31 cellular contexts compared by ENCODE assay signal in the genomic region with DNA sequence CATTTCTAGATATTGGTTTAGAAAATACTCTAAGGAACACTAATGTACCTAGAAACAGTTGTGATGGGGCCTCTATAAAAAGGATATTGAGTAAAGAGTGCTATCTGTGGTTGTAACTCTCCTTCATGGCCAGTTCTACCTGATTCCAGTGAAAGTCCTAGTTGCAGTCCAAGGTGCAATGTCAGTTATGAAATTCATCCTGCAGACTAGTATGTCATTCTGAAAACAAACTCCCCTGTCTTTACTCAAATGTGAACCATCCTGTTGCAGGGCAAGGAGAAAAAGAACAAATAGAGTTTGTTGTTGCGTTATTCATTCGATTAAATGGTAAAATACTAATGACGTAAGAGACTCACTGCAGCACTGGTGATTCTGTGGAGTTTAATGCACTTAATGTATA.
"Had no signal": no experiment of that assay in that cellular context is flagged by ENCODE, and none has a peak within 500 bp of the region (broad histone marks: within the 10 kb centered on the region; RNA-seq: fewer than 3 reads in every experiment).

No MANE protein-coding gene starts in this region.

- H3K4me3 ChIP-seq: heart right ventricle, left lung, lung, pancreas, prostate gland, sigmoid colon, smooth muscle cell, transverse colon, upper lobe of left lung, vagina had no signal

- H3K36me3 Mint-ChIP-seq: natural killer cell had no signal

- ATAC-seq: heart right ventricle; left lung; natural killer cell; pancreas; stimulated activated memory B cell treated with anti-CD40 and anti-IgM and Interleukin-4, amounts not matched to agents 10 μg/mL and 1 μg/mL and 100 μg/mL, for 72 hours; stimulated activated naive CD8-positive, alpha-beta T cell treated with anti-CD3 and anti-CD28 coated beads, Interleukin-15, amount 100 ng/mL, for 72 hours had no signal

- DNase-seq: heart right ventricle; hippocampal formation; kidney glomerular epithelial cell; left cardiac atrium; left lung; mesendoderm; naive B cell; natural killer cell; nephron progenitor cell; nucleus accumbens; pancreas; posterior cingulate gyrus; retina; right cardiac atrium; sigmoid colon; stimulated activated CD4-positive, alpha-beta T cell treated with anti-CD3 and anti-CD28 coated beads, Interleukin-1b, Interleukin-23, amount 100 ng/mL, for 48 hours; stimulated activated CD4-positive, alpha-beta T cell treated with anti-CD3 and anti-CD28 coated beads, Interleukin-2, amount 100 ng/mL, for 48 hours; stimulated activated CD4-positive, alpha-beta T cell treated with anti-CD3 and anti-CD28 coated beads, Interleukin-4, amount 100 ng/mL, for 4 hours; stimulated activated CD8-positive, alpha-beta memory T cell treated with anti-CD3 and anti-CD28 coated beads, Interleukin-4, amount 100 ng/mL, for 48 hours; stimulated activated naive CD4-positive, alpha-beta T cell treated with Interleukin-2 at 50 U/mL for 16 hours; stimulated activated naive CD8-positive, alpha-beta T cell treated with anti-CD3 and anti-CD28 coated beads, Interleukin-15, amount 100 ng/mL, for 72 hours; substantia nigra; transverse colon; upper lobe of left lung had no signal

- H3K9me3 ChIP-seq: pancreas, prostate gland, sigmoid colon, transverse colon, upper lobe of left lung, vagina had no signal

- H3K27me3 Mint-ChIP-seq: naive B cell; stimulated activated memory B cell treated with anti-CD40 and anti-IgM and Interleukin-4, amounts not matched to agents 10 μg/mL and 1 μg/mL and 100 μg/mL, for 72 hours; stimulated activated naive CD8-positive, alpha-beta T cell treated with anti-CD3 and anti-CD28 coated beads, Interleukin-15, amount 100 ng/mL, for 72 hours had no signal

- H3K9me3 Mint-ChIP-seq: stimulated activated naive CD8-positive, alpha-beta T cell treated with anti-CD3 and anti-CD28 coated beads, Interleukin-15, amount 100 ng/mL, for 72 hours had no signal

- H3K4me1 ChIP-seq: pancreas, prostate gland, sigmoid colon, vagina had no signal

- H3K4me2 ChIP-seq: smooth muscle cell had no signal

- H3K27ac ChIP-seq: pancreas, prostate gland, sigmoid colon, transverse colon, upper lobe of left lung, vagina had no signal

- H3K4me3 Mint-ChIP-seq: mesothelial cell of epicardium; naive B cell; natural killer cell; nephron progenitor cell; stimulated activated memory B cell treated with anti-CD40 and anti-IgM and Interleukin-4, amounts not matched to agents 10 μg/mL and 1 μg/mL and 100 μg/mL, for 72 hours; stimulated activated naive CD8-positive, alpha-beta T cell treated with anti-CD3 and anti-CD28 coated beads, Interleukin-15, amount 100 ng/mL, for 72 hours had no signal

- H3K27ac Mint-ChIP-seq: mesothelial cell of epicardium; natural killer cell; nephron progenitor cell; stimulated activated memory B cell treated with anti-CD40 and anti-IgM and Interleukin-4, amounts not matched to agents 10 μg/mL and 1 μg/mL and 100 μg/mL, for 72 hours; stimulated activated naive CD8-positive, alpha-beta T cell treated with anti-CD3 and anti-CD28 coated beads, Interleukin-15, amount 100 ng/mL, for 72 hours had no signal

- H3K27me3 ChIP-seq: heart right ventricle, left lung, pancreas, sigmoid colon, transverse colon, upper lobe of left lung, vagina had no signal

- FAIRE-seq: keratinocyte, pancreas had no signal

- H3K36me3 ChIP-seq: left lung, pancreas, prostate gland, transverse colon, vagina had no signal
